ENCODE assay signal across 23 cellular contexts in the genomic region with DNA sequence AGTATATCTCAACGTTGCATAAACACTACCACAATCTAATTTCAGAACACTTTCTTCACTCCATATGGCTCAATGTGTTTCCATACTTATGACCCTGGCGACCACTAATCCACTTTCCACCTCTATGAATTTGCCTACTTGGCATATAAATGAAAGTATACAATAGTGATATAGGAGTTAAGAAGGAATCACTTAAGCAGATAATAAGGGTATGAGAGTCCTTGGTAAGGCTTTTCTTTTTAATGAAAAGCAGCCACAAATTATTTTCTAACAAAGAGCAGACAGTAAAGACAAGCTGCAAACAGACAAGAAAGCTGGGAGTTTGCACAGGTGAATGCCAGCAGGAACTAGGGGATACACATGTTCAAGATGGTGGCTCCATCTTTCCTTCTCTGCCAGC.
"Had no signal": no experiment of that assay in that cellular context is flagged by ENCODE, and none has a peak within 500 bp of the region (broad histone marks: within the 10 kb centered on the region; RNA-seq: fewer than 3 reads in every experiment).

No MANE protein-coding gene starts in this region.

- H3K27me3 ChIP-seq: SJSA1 had no signal

- H3K4me1 ChIP-seq: SJSA1 had no signal

- H3K9me3 ChIP-seq: SJSA1 had no signal

- H3K27ac ChIP-seq: SJSA1, SK-N-MC had no signal

- H3K36me3 ChIP-seq: SJSA1 had no signal

- H3K4me3 ChIP-seq: SJSA1, SK-N-MC had no signal

- DNase-seq: Kasumi-1, KG1, MV-4-11, NCI-H1048, NCI-H1105, NCI-H1417, NCI-H1436 treated with DMSO at 0.1 percent for 48 hours, NCI-H1694, NCI-H187 treated with DMSO at 0.1 percent for 48 hours, NCI-H2081, NCI-H2107, NCI-H2171 treated with DMSO at 0.1 percent for 48 hours, NCI-H345, NCI-H446 treated with DMSO at 0.1 percent for 48 hours, NCI-H510A treated with DMSO at 0.1 percent for 48 hours, NCI-H69, NCI-H774, Right ventricle myocardium superior, RPMI8226, SIG-M5, T-helper 2 cell had no signal
